23 cellular contexts compared by ENCODE assay signal in genomic region chr6:27840572-27840971, GRCh38.
DNase-seq lines count a peak whose midpoint lies in the region; ATAC-seq and TF ChIP-seq lines count a peak whose summit lies in the region.
"Had no signal": no experiment of that assay in that cellular context is flagged by ENCODE, and none has a peak within 500 bp of the region (broad histone marks: within the 10 kb centered on the region; RNA-seq: fewer than 3 reads in every experiment).

No MANE protein-coding gene starts in this region.

- H2AFZ ChIP-seq in KMS-11 (ENCODE audit: low read depth) (no peak overlapping the region), neural progenitor cell (replicated peaks) (no peak overlapping the region)

- no peaks in the 10 kb centered on the region for H3K27me3 Mint-ChIP-seq in neural progenitor cell (ENCODE audit: insufficient read depth, low read depth)
- H3K27me3 Mint-ChIP-seq: activated naive CD4-positive, alpha-beta T cell treated with anti-CD3 and anti-CD28 coated beads, Interleukin-2, amount 10 ng/mL, durations not matched to agents 7 days and 5 days; naive B cell had no signal

- H3K9me3 ChIP-seq in DOHH2 (ENCODE audit: control insufficient read depth, insufficient read depth, low read length) (no peaks in the 10 kb centered on the region), RWPE2 (ENCODE audit: severe bottlenecking) (no peaks in the 10 kb centered on the region), neural progenitor cell (ENCODE audit: low read depth) (no peaks in the 10 kb centered on the region)
- H3K9me3 ChIP-seq: ascending aorta, right atrium auricular region, thyroid gland had no signal

- no peaks in the 10 kb centered on the region for H3K36me3 Mint-ChIP-seq in neural progenitor cell
- H3K36me3 Mint-ChIP-seq: T-cell had no signal

- H3K27me3 ChIP-seq in DOHH2 (ENCODE audit: control insufficient read depth, low read length) (no peaks in the 10 kb centered on the region), KMS-11 (ENCODE audit: insufficient read depth, low read depth) (no peaks in the 10 kb centered on the region), RWPE2 (ENCODE audit: insufficient read depth, poor library complexity, severe bottlenecking) (no peaks in the 10 kb centered on the region), neural progenitor cell (no peaks in the 10 kb centered on the region)
- H3K27me3 ChIP-seq: ascending aorta, right atrium auricular region, thyroid gland had no signal

- DNase-seq in RWPE2 (ENCODE audit: low spot score), result no peak
- DNase-seq in neural progenitor cell (ENCODE audit: low spot score), result no peak
- no peak for DNase-seq in middle frontal gyrus (ENCODE audit: extremely low spot score, low spot score)
- no peak for DNase-seq in NCI-H2107 (lab: John Stamatoyannopoulos, UW)
- DNase-seq: activated CD4-positive, alpha-beta T cell treated with anti-CD3 and anti-CD28 coated beads for 36 hours; activated naive CD4-positive, alpha-beta T cell treated with anti-CD3 and anti-CD28 coated beads, Interleukin-2, amount 10 ng/mL, durations not matched to agents 7 days and 5 days; activated T-cell treated with anti-CD3 and anti-CD28 coated beads, Interleukin-2, amount 50 U/mL, for 72 hours; central memory CD4-positive, alpha-beta T cell; COR-L47; glutamatergic neuron; left cardiac atrium; mesendoderm; naive B cell; stimulated activated CD4-positive, alpha-beta T cell treated with anti-CD3 and anti-CD28 coated beads, Interleukin-12 subunit alpha, Interleukin-12 subunit beta, amount 100 ng/mL, for 4 hours; stimulated activated CD4-positive, alpha-beta T cell treated with anti-CD3 and anti-CD28 coated beads, Interleukin-4, amount 100 ng/mL, for 4 hours; T-cell; thyroid gland had no signal

- ATAC-seq in RWPE2 (ENCODE audit: low read depth) (no peak), GM21447 (IDR thresholded peaks at IDR 0.05; ENCODE audit: unreplicated experiment) (no peak)
- ATAC-seq: activated CD4-positive, alpha-beta T cell treated with anti-CD3 and anti-CD28 coated beads for 36 hours; activated T-cell treated with anti-CD3 and anti-CD28 coated beads, Interleukin-2, amount 50 U/mL, for 72 hours; left cardiac atrium; T-cell had no signal

- H3K27ac ChIP-seq in DOHH2 (ENCODE audit: low read depth, low read length) (peak overlapping the region; percentile 94), KMS-11 (peak overlapping the region; percentile 100; the same call in 1 of the 2 replicates), RWPE2 (ENCODE audit: poor library complexity, severe bottlenecking) (peak overlapping the region; percentile 93), neural progenitor cell (no peak overlapping the region)
- H3K27ac ChIP-seq: ascending aorta, right atrium auricular region, thyroid gland had no signal

- no peaks in the 10 kb centered on the region for H3K9me3 Mint-ChIP-seq in neural progenitor cell
- H3K9me3 Mint-ChIP-seq: activated naive CD4-positive, alpha-beta T cell treated with anti-CD3 and anti-CD28 coated beads, Interleukin-2, amount 10 ng/mL, durations not matched to agents 7 days and 5 days; activated T-cell treated with anti-CD3 and anti-CD28 coated beads, Interleukin-2, amount 50 U/mL, for 72 hours; naive B cell; stimulated activated naive CD8-positive, alpha-beta T cell treated with anti-CD3 and anti-CD28 coated beads, Interleukin-15, Interleukin-2, amounts not matched to agents 100 ng/mL and 50 ng/mL, for 24 hours; T-cell had no signal

- no peak overlapping the region for H3K4me3 Mint-ChIP-seq in neural progenitor cell
- H3K4me3 Mint-ChIP-seq: activated CD4-positive, alpha-beta T cell treated with anti-CD3 and anti-CD28 coated beads for 36 hours; activated naive CD4-positive, alpha-beta T cell treated with anti-CD3 and anti-CD28 coated beads, Interleukin-2, amount 10 ng/mL, durations not matched to agents 7 days and 5 days; activated T-cell treated with anti-CD3 and anti-CD28 coated beads, Interleukin-2, amount 50 U/mL, for 72 hours; stimulated activated naive CD8-positive, alpha-beta T cell treated with anti-CD3 and anti-CD28 coated beads, Interleukin-15, Interleukin-2, amounts not matched to agents 100 ng/mL and 50 ng/mL, for 24 hours; T-cell had no signal

- peaks cover 17% of the 10 kb centered on the region for H3K4me1 Mint-ChIP-seq in neural progenitor cell

- H3K79me2 ChIP-seq in DOHH2 (ENCODE audit: control insufficient read depth, low read length) (peaks cover 4% of the 10 kb centered on the region), KMS-11 (ENCODE audit: insufficient read depth, low read depth) (peaks cover 44% of the 10 kb centered on the region), neural progenitor cell (ENCODE audit: low read depth) (peaks cover 15% of the 10 kb centered on the region)

- H3F3A ChIP-seq in DOHH2 (ENCODE audit: control insufficient read depth, insufficient read depth) (peaks cover 29% of the 10 kb centered on the region), neural progenitor cell (ENCODE audit: low read depth) (peaks cover 47% of the 10 kb centered on the region)

- H3K4me2 ChIP-seq in DOHH2 (ENCODE audit: low read length) (peak overlapping the region; percentile 79), KMS-11 (peak overlapping the region; percentile 85), neural progenitor cell (no peak overlapping the region)

- peaks cover 26% of the 10 kb centered on the region for H3K4me1 ChIP-seq in DOHH2 (ENCODE audit: control insufficient read depth, low read length)
- H3K4me1 ChIP-seq in KMS-11 (ENCODE audit: low read depth, poor library complexity, severe bottlenecking), result peaks cover 13% of the 10 kb centered on the region
- H3K4me1 ChIP-seq in RWPE2 (ENCODE audit: insufficient read depth, poor library complexity, severe bottlenecking), result peaks cover 18% of the 10 kb centered on the region
- peaks cover 17% of the 10 kb centered on the region for H3K4me1 ChIP-seq in neural progenitor cell

- no peaks in the 10 kb centered on the region for H3K9me2 ChIP-seq in DOHH2 (replicated peaks; ENCODE audit: control insufficient read depth, low read length)

- H3K4me3 ChIP-seq in DOHH2 (ENCODE audit: low read length) (peak overlapping the region; percentile 78), KMS-11 (IDR thresholded peaks at IDR 0.05; ENCODE audit: insufficient read depth, low read depth, low read length) (no peak overlapping the region), RWPE2 (ENCODE audit: severe bottlenecking) (no peak overlapping the region), neural progenitor cell (peak overlapping the region; percentile 81)
- H3K4me3 ChIP-seq: thyroid gland had no signal

- H3K27ac Mint-ChIP-seq in neural progenitor cell, result no peak overlapping the region
- H3K27ac Mint-ChIP-seq: activated CD4-positive, alpha-beta T cell treated with anti-CD3 and anti-CD28 coated beads for 36 hours; activated naive CD4-positive, alpha-beta T cell treated with anti-CD3 and anti-CD28 coated beads, Interleukin-2, amount 10 ng/mL, durations not matched to agents 7 days and 5 days; activated T-cell treated with anti-CD3 and anti-CD28 coated beads, Interleukin-2, amount 50 U/mL, for 72 hours; stimulated activated naive CD8-positive, alpha-beta T cell treated with anti-CD3 and anti-CD28 coated beads, Interleukin-15, Interleukin-2, amounts not matched to agents 100 ng/mL and 50 ng/mL, for 24 hours had no signal

- H3K9ac ChIP-seq in KMS-11 (peak overlapping the region; percentile 100), neural progenitor cell (no peak overlapping the region)

- TF ChIP-seq CTCF in DOHH2 (IDR thresholded peaks at IDR 0.05; ENCODE audit: low read depth, low read length, poor library complexity, severe bottlenecking), result no peak
- TF ChIP-seq CTCF in KMS-11 (conservative IDR thresholded peaks at IDR 0.05; ENCODE audit: low read depth, low read length), result no peak
- TF ChIP-seq CTCF in RWPE2 (IDR thresholded peaks at IDR 0.05; ENCODE audit: poor library complexity, severe bottlenecking), result no peak
- no peak for TF ChIP-seq CTCF in neural progenitor cell (IDR thresholded peaks at IDR 0.05)

- H3K36me3 ChIP-seq in DOHH2 (ENCODE audit: control insufficient read depth, low read length) (peaks cover 13% of the 10 kb centered on the region), KMS-11 (ENCODE audit: insufficient read depth) (no peaks in the 10 kb centered on the region), RWPE2 (ENCODE audit: low read depth) (no peaks in the 10 kb centered on the region), neural progenitor cell (no peaks in the 10 kb centered on the region)
- H3K36me3 ChIP-seq: ascending aorta, right atrium auricular region, thyroid gland had no signal

- H4K20me1 ChIP-seq in DOHH2 (ENCODE audit: control insufficient read depth, insufficient read depth, low read depth, low read length) (no peaks in the 10 kb centered on the region), KMS-11 (ENCODE audit: insufficient read depth) (no peaks in the 10 kb centered on the region), neural progenitor cell (ENCODE audit: low read depth) (no peaks in the 10 kb centered on the region)

Comparison
In these comparisons a context has a peak if more than half of its experiments do, and no peak if none do; other contexts are left out.
1. H3K4me3 ChIP-seq: peak in DOHH2 (single experiment) and neural progenitor cell (single experiment); none in KMS-11 (single experiment) and RWPE2 (single experiment).